14 cellular contexts compared by ENCODE assay signal in the genomic region with DNA sequence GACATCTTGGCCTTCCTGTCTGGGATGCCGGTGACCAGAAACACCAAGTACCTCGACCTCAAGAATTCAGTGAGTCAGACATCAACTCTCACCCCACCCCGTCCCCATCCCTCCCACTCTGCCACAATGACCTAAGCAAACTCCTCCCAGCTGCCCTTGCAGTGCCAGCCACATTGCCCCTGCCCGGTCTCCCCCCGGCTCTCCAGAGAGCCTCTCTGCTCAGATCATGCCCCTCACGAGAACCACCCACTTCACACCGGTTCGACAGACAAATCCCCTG. TPM values are rescaled to one million over a fixed set of nuclear protein-coding genes. Genes with fewer than 3 reads are reported as not detected.
DNase-seq lines count a peak whose midpoint lies in the region; ATAC-seq and TF ChIP-seq lines count a peak whose summit lies in the region.
"Had no signal": no experiment of that assay in that cellular context is flagged by ENCODE, and none has a peak within 500 bp of the region (broad histone marks: within the 10 kb centered on the region; RNA-seq: fewer than 3 reads in every experiment).

No MANE protein-coding gene starts in this region.

- H3K36me3 ChIP-seq in ascending aorta: no peaks in the 10 kb centered on the region
- H3K36me3 ChIP-seq: right lobe of liver had no signal

- H3K27me3 Mint-ChIP-seq in nephron progenitor cell (ENCODE audit: low read depth, poor library complexity): peaks cover 2% of the 10 kb centered on the region

- no peaks in the 10 kb centered on the region for H3K27me3 ChIP-seq in ascending aorta
- H3K27me3 ChIP-seq: right lobe of liver had no signal

- ATAC-seq in HG03460 (IDR thresholded peaks at IDR 0.05; ENCODE audit: unreplicated experiment): no peak
- ATAC-seq: Panc1, right lobe of liver had no signal

- peaks cover 22% of the 10 kb centered on the region for H3K4me1 Mint-ChIP-seq in nephron progenitor cell

- H3K27ac ChIP-seq in ascending aorta: no peak overlapping the region
- H3K27ac ChIP-seq: 22Rv1, HL-60, right lobe of liver had no signal

- no peaks in the 10 kb centered on the region for H3K36me3 Mint-ChIP-seq in nephron progenitor cell (ENCODE audit: low read depth)

- peaks cover 0 to 6% of the 10 kb centered on the region in 2 donors for H3K4me1 ChIP-seq in ascending aorta
- H3K4me1 ChIP-seq: right lobe of liver had no signal

- intact Hi-C loops in ascending aorta (cut with DNase I): no loop called here

- H3K4me3 ChIP-seq in cardiac fibroblast (replicated peaks in 1 of 2; ENCODE audit: low read depth in 2 of 2, low read length in 2 of 2) (no peak overlapping the region), ascending aorta (no peak overlapping the region)
- H3K4me3 ChIP-seq: right lobe of liver had no signal

- peak; percentile 61 for DNase-seq in DMS53 (lab: John Stamatoyannopoulos, UW)
- no peak for DNase-seq in DMS53 treated with DMSO at 0.1 percent for 48 hours (lab: John Stamatoyannopoulos, UW; ENCODE audit: unreplicated experiment)
- DNase-seq in LoVo (ENCODE audit: low spot score): peak; percentile 49
- DNase-seq in cardiac fibroblast (ENCODE audit: low read depth in 2 of 2): peak; percentile 43 to 59
- DNase-seq in nephron progenitor cell: no peak
- DNase-seq in ascending aorta (ENCODE audit: low spot score in 2 of 2): no peak
- DNase-seq in activated CD4-positive, CD25-positive, alpha-beta regulatory T cell (lab: John Stamatoyannopoulos, UW): no peak
- DNase-seq: activated CD4-positive, alpha-beta T cell treated with anti-CD3 and anti-CD28 coated beads for 4 hours; NCI-H2081; right lobe of liver had no signal

- H3K9me3 ChIP-seq in ascending aorta: no peaks in the 10 kb centered on the region
- H3K9me3 ChIP-seq: right lobe of liver had no signal

- no peaks in the 10 kb centered on the region for H3K9me3 Mint-ChIP-seq in nephron progenitor cell

- peak overlapping the region; percentile 19 for H3K27ac Mint-ChIP-seq in nephron progenitor cell

- no peak for TF ChIP-seq CTCF in cardiac fibroblast (IDR thresholded peaks at IDR 0.05; ENCODE audit: low read depth, low read length)
- no peak for TF ChIP-seq CTCF in nephron progenitor cell (IDR thresholded peaks at IDR 0.05)
- no peak for TF ChIP-seq CTCF in ascending aorta (IDR thresholded peaks at IDR 0.05)

- H3K4me3 Mint-ChIP-seq in nephron progenitor cell: no peak overlapping the region

RNA-seq across cellular contexts. Expression of a gene that starts 23.6 kb away (rescaled TPM):
- total RNA-seq in ascending aorta: not detected

RNA-seq across cellular contexts. Expression of a gene that starts 48.7 kb away (rescaled TPM):
- total RNA-seq in ascending aorta: 5.3 TPM

Comparison
In these comparisons a context has a peak if more than half of its experiments do, and no peak if none do; other contexts are left out.
1. DNase-seq: peak in DMS53 (single experiment), LoVo (single experiment) and cardiac fibroblast (2 of 2); none in DMS53 treated with DMSO at 0.1 percent for 48 hours (single experiment), nephron progenitor cell (single experiment), ascending aorta (0 of 2) and activated CD4-positive, CD25-positive, alpha-beta regulatory T cell (0 of 4).